15 cellular contexts compared by ENCODE assay signal in the genomic region with DNA sequence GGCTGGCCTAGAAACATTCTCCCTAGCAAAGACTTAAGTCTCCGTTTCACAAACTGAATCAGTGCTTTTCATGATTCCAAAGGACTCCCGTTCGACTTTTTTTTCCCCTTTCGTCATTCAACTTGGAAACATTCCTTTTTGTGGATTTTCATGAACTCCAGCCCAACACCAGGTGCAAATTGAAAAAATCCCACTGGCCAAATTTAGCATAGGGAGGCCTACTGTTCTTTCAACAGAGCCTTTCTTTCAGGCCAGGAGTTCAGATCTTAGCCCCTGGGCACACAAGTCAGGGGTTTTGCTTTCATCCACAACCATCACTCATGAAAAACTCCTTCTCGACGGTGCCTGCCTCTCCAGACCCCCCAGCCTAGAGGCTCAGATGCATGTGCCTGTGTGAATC.
DNase-seq lines count a peak whose midpoint lies in the region; ATAC-seq and FAIRE-seq lines count a peak whose summit lies in the region.
"Had no signal": no experiment of that assay in that cellular context is flagged by ENCODE, and none has a peak within 500 bp of the region (broad histone marks: within the 10 kb centered on the region; RNA-seq: fewer than 3 reads in every experiment).

No MANE protein-coding gene starts in this region.

- DNase-seq in ELF-1 (ENCODE audit: low read depth, low spot score) = peak; percentile 35
- DNase-seq in SJCRH30 = peak; percentile 34 to 71
- DNase-seq in medulla oblongata (ENCODE audit: extremely low spot score) = peak; percentile 26
- no peak for DNase-seq in sciatic nerve (ENCODE audit: low spot score)
- DNase-seq in activated T-helper 2 cell treated with anti-CD3 and anti-CD28 coated beads, Interferon-gamma antibody, Interleukin-2, Interleukin-4, amounts not matched to agents 10 μg/mL and 5 μg/mL and 100 μg/mL, durations not matched to agents 14 hours and 24 hours and 36 hours (ENCODE audit: low spot score) = no peak
- DNase-seq in A172 (ENCODE audit: low spot score) = no peak
- no peak for DNase-seq in HTR-8/SVneo (ENCODE audit: insufficient read length, low spot score)
- DNase-seq: 8988T; ACHN; CD4-positive, CD25-positive, alpha-beta regulatory T cell; DMS53; HCEC 1CT; HFFc6 had no signal

- H3K4me3 Mint-ChIP-seq in activated T-helper 2 cell treated with anti-CD3 and anti-CD28 coated beads, Interferon-gamma antibody, Interleukin-2, Interleukin-4, amounts not matched to agents 10 μg/mL and 5 μg/mL and 100 μg/mL, durations not matched to agents 14 hours and 24 hours and 36 hours (ENCODE audit: low read depth) = no peak overlapping the region
- H3K4me3 Mint-ChIP-seq: CD4-positive, CD25-positive, alpha-beta regulatory T cell; HFFc6 had no signal

- H3K9me3 ChIP-seq in SJCRH30 (replicated peaks) = no peaks in the 10 kb centered on the region

- ATAC-seq in sciatic nerve = peak; percentile 74

- H3K9me3 Mint-ChIP-seq in activated T-helper 2 cell treated with anti-CD3 and anti-CD28 coated beads, Interferon-gamma antibody, Interleukin-2, Interleukin-4, amounts not matched to agents 10 μg/mL and 5 μg/mL and 100 μg/mL, durations not matched to agents 14 hours and 24 hours and 36 hours = peaks cover 27% of the 10 kb centered on the region

- no peak for FAIRE-seq in HTR-8/SVneo (lab: Jason Lieb, UNC)

- H3K27me3 Mint-ChIP-seq in activated T-helper 2 cell treated with anti-CD3 and anti-CD28 coated beads, Interferon-gamma antibody, Interleukin-2, Interleukin-4, amounts not matched to agents 10 μg/mL and 5 μg/mL and 100 μg/mL, durations not matched to agents 14 hours and 24 hours and 36 hours (ENCODE audit: low read depth) = peaks cover 3% of the 10 kb centered on the region

- no peaks in the 10 kb centered on the region for H3K36me3 ChIP-seq in SJCRH30

- H3K4me3 ChIP-seq in SJCRH30 = no peak overlapping the region
- H3K4me3 ChIP-seq: BLaER1 treated with 17β-estradiol and CSF1 and Interleukin-3, amounts not matched to agents 10 nM and 100 nM had no signal

- H3K36me3 Mint-ChIP-seq in activated T-helper 2 cell treated with anti-CD3 and anti-CD28 coated beads, Interferon-gamma antibody, Interleukin-2, Interleukin-4, amounts not matched to agents 10 μg/mL and 5 μg/mL and 100 μg/mL, durations not matched to agents 14 hours and 24 hours and 36 hours (ENCODE audit: low read depth) = no peaks in the 10 kb centered on the region
- H3K36me3 Mint-ChIP-seq: CD4-positive, CD25-positive, alpha-beta regulatory T cell had no signal

- H3K4me1 Mint-ChIP-seq in activated T-helper 2 cell treated with anti-CD3 and anti-CD28 coated beads, Interferon-gamma antibody, Interleukin-2, Interleukin-4, amounts not matched to agents 10 μg/mL and 5 μg/mL and 100 μg/mL, durations not matched to agents 14 hours and 24 hours and 36 hours (ENCODE audit: low read depth) = no peaks in the 10 kb centered on the region

- intact Hi-C loops in sciatic nerve (cut with DNase I) = no loop called here
- intact Hi-C loops in activated T-helper 2 cell treated with anti-CD3 and anti-CD28 coated beads, Interferon-gamma antibody, Interleukin-2, Interleukin-4, amounts not matched to agents 10 μg/mL and 5 μg/mL and 100 μg/mL, durations not matched to agents 14 hours and 24 hours and 36 hours (cut with micrococcal nuclease) = no loop called here

- H3K27ac ChIP-seq in SJCRH30 = peak overlapping the region; percentile 8; the same call in 1 of the 2 replicates
- H3K27ac ChIP-seq: BLaER1 treated with 17β-estradiol and CSF1 and Interleukin-3, amounts not matched to agents 10 nM and 100 nM; HL-60 had no signal

- H3K27ac Mint-ChIP-seq in activated T-helper 2 cell treated with anti-CD3 and anti-CD28 coated beads, Interferon-gamma antibody, Interleukin-2, Interleukin-4, amounts not matched to agents 10 μg/mL and 5 μg/mL and 100 μg/mL, durations not matched to agents 14 hours and 24 hours and 36 hours = no peak overlapping the region
- H3K27ac Mint-ChIP-seq: CD4-positive, CD25-positive, alpha-beta regulatory T cell had no signal

- peaks cover 9% of the 10 kb centered on the region; the same call in 1 of the 2 replicates for H3K4me1 ChIP-seq in SJCRH30
- H3K4me1 ChIP-seq: BLaER1 treated with 17β-estradiol and CSF1 and Interleukin-3, amounts not matched to agents 10 nM and 100 nM had no signal

- H3K27me3 ChIP-seq in SJCRH30 = no peaks in the 10 kb centered on the region
- H3K27me3 ChIP-seq: BLaER1 treated with 17β-estradiol and CSF1 and Interleukin-3, amounts not matched to agents 10 nM and 100 nM had no signal

Comparison
In these comparisons a context has a peak if more than half of its experiments do, and no peak if none do; other contexts are left out.
1. DNase-seq: peak in ELF-1 (single experiment), SJCRH30 (2 of 2) and medulla oblongata (single experiment); none in sciatic nerve (single experiment), activated T-helper 2 cell treated with anti-CD3 and anti-CD28 coated beads, Interferon-gamma antibody, Interleukin-2, Interleukin-4, amounts not matched to agents 10 μg/mL and 5 μg/mL and 100 μg/mL, durations not matched to agents 14 hours and 24 hours and 36 hours (single experiment), A172 (single experiment) and HTR-8/SVneo (single experiment).